Comparison of ENCODE assay signal across 8 cellular contexts in genomic region chr3:185283374-185283935, GRCh38. TPM values are rescaled to one million over a fixed set of nuclear protein-coding genes. Genes with fewer than 3 reads are reported as not detected.
A peak's percentile ranks its signal among the peaks of the same experiment; 100 is the strongest.
DNase-seq lines count a peak whose midpoint lies in the region; ATAC-seq and TF ChIP-seq lines count a peak whose summit lies in the region.

No MANE protein-coding gene starts in this region.

- peaks cover 0 to 8% (median 0%) of the 10 kb centered on the region in 4 donors for H3K4me1 ChIP-seq in Peyer's patch

- TF ChIP-seq CTCF in Peyer's patch (IDR thresholded peaks at IDR 0.05) (no peak), epithelial cell of proximal tubule (conservative IDR thresholded peaks at IDR 0.05; ENCODE audit: low read depth, low read length) (no peak), progenitor cell of endocrine pancreas (IDR thresholded peaks at IDR 0.05; ENCODE audit: unreplicated experiment) (no peak)

- H3K27ac ChIP-seq in Peyer's patch: peak overlapping the region in 3 of 4 donors; percentile 35 to 58 (median 50)

- H3K27ac Mint-ChIP-seq in progenitor cell of endocrine pancreas: peak overlapping the region; percentile 95

- no peaks in the 10 kb centered on the region for H3K9me3 ChIP-seq in Peyer's patch

- no peak for ATAC-seq in GM21390 (IDR thresholded peaks at IDR 0.05; ENCODE audit: unreplicated experiment)
- ATAC-seq in left lobe of liver: no peak

- H3K36me3 ChIP-seq in Peyer's patch: no peaks in the 10 kb centered on the region

- H3K27me3 ChIP-seq in Peyer's patch: no peaks in the 10 kb centered on the region

- TF ChIP-seq POLR2A in Peyer's patch (IDR thresholded peaks at IDR 0.05): no peak

- H3K9me3 Mint-ChIP-seq in progenitor cell of endocrine pancreas (ENCODE audit: low read depth): peaks cover 3% of the 10 kb centered on the region

- peak overlapping the region; percentile 84 for H3K4me3 ChIP-seq in GM08714 (ENCODE audit: low read length)
- H3K4me3 ChIP-seq in Peyer's patch: peak overlapping the region; percentile 59 to 69 (median 61)
- peak overlapping the region; percentile 91 for H3K4me3 ChIP-seq in epithelial cell of proximal tubule (ENCODE audit: low read depth, low read length)

- H3K36me3 Mint-ChIP-seq in progenitor cell of endocrine pancreas (ENCODE audit: insufficient read depth): no peaks in the 10 kb centered on the region

- peaks cover 3% of the 10 kb centered on the region for H3K27me3 Mint-ChIP-seq in progenitor cell of endocrine pancreas

- H3K4me1 Mint-ChIP-seq in progenitor cell of endocrine pancreas (ENCODE audit: low read depth): peaks cover 8% of the 10 kb centered on the region

- H3K4me3 Mint-ChIP-seq in progenitor cell of endocrine pancreas (ENCODE audit: low read depth): peak overlapping the region; percentile 98

- no peak for DNase-seq in Peyer's patch
- no peak for DNase-seq in epithelial cell of proximal tubule (ENCODE audit: low read depth)
- no peak for DNase-seq in progenitor cell of endocrine pancreas (ENCODE audit: low spot score, unreplicated experiment)
- DNase-seq in foreskin melanocyte: no peak
- no peak for DNase-seq in H4 (ENCODE audit: low spot score)
- no peak for DNase-seq in left lobe of liver (ENCODE audit: low spot score)

RNA-seq across cellular contexts. Expression of gene EHHADH, which starts 29.6 kb away (rescaled TPM):
- total RNA-seq in Peyer's patch (10 to 100 TPM; 15.7 to 31.5 (median 21.1) TPM), epithelial cell of proximal tubule (5.5 and 9.3 TPM in 2 replicates), progenitor cell of endocrine pancreas (6.2 and 7.6 TPM in 2 replicates), left lobe of liver (323 TPM)
- total RNA-seq in H4 (2014; rRNA removed; shearing (Covaris generic)): 3.6 and 4.7 TPM in 2 replicates
